Comparison of ENCODE assay signal across 11 cellular contexts in the genomic region with DNA sequence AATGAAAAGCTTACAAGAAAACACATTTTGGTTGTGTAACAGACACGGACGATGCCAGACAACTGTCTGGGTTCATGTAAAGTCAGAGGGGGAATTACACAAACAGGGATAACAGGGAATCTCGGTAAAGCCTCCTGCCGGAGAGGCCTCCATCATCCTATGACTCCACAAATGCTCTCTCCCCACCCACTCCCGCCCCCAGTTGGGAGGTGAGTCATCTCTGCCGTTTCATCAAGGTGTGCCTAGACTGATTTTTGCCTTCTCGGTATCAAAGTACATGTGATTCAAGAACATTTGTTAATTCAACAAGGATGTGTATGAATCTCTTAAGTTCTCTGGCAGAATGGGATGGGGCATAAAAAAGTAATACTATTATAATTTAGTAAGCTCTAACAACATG.
DNase-seq lines count a peak whose midpoint lies in the region; ATAC-seq and TF ChIP-seq lines count a peak whose summit lies in the region.
"Had no signal": no experiment of that assay in that cellular context is flagged by ENCODE, and none has a peak within 500 bp of the region (broad histone marks: within the 10 kb centered on the region; RNA-seq: fewer than 3 reads in every experiment).

No MANE protein-coding gene starts in this region.

- no peak for TF ChIP-seq CTCF in chondrocyte (IDR thresholded peaks at IDR 0.05)

- peak in 3 of 34 experiments; percentile 9 to 34 (median 28) for DNase-seq in T-cell
- DNase-seq in activated T-cell treated with anti-CD3 and anti-CD28 coated beads, Interleukin-2, amount 50 U/mL, for 4 hours = peak; percentile 59
- no peak for DNase-seq in left colon
- DNase-seq in stimulated activated naive CD8-positive, alpha-beta T cell treated with anti-CD3 and anti-CD28 coated beads, Interleukin-15, Interleukin-2, amounts not matched to agents 100 U/mL and 50 U/mL, for 24 hours = peak; percentile 29
- no peak for DNase-seq in chondrocyte (ENCODE audit: low spot score)
- DNase-seq in NK-92 (lab: John Stamatoyannopoulos, UW; ENCODE audit: unreplicated experiment) = no peak
- DNase-seq: DMS53, SHP77, spleen had no signal

- POLR2A ChIA-PET in T-cell (lab: Charles Lee) = interaction anchor here in 1 of 2 donors (0.6 to 0.7 kb wide), 3 partner anchors 262 to 447 kb away, joined by 3 to 12 read pairs (median 6); no protein-coding TSS in a partner anchor

- ATAC-seq in T-cell (replicated peaks in 1 of 4) (peak in 3 of 4 experiments; percentile 25 to 47 (median 33)), left colon (peak; percentile 39), GM21737 (IDR thresholded peaks at IDR 0.05; ENCODE audit: unreplicated experiment) (no peak)
- ATAC-seq in activated T-cell treated with anti-CD3 and anti-CD28 coated beads, Interleukin-2, amount 50 U/mL, for 4 hours = peak; percentile 35 to 52
- ATAC-seq in stimulated activated naive CD8-positive, alpha-beta T cell treated with anti-CD3 and anti-CD28 coated beads, Interleukin-15, Interleukin-2, amounts not matched to agents 100 U/mL and 50 U/mL, for 24 hours = no peak

- H3K36me3 Mint-ChIP-seq in T-cell (no peaks in the 10 kb centered on the region), chondrocyte (ENCODE audit: low read depth) (no peaks in the 10 kb centered on the region)
- H3K36me3 Mint-ChIP-seq in activated T-cell treated with anti-CD3 and anti-CD28 coated beads, Interleukin-2, amount 50 U/mL, for 4 hours (ENCODE audit: insufficient read depth) = no peaks in the 10 kb centered on the region
- H3K36me3 Mint-ChIP-seq: IgD-negative memory B cell had no signal

- peak overlapping the region; percentile 79 to 89 for H3K27ac Mint-ChIP-seq in T-cell
- H3K27ac Mint-ChIP-seq in chondrocyte (ENCODE audit: unreplicated experiment) = no peak overlapping the region
- H3K27ac Mint-ChIP-seq: IgD-negative memory B cell had no signal

- H3K9me3 Mint-ChIP-seq in T-cell (peaks cover 0 to 6% (median 0%) of the 10 kb centered on the region in 3 donors), chondrocyte (ENCODE audit: low read depth) (no peaks in the 10 kb centered on the region)
- peaks cover 7% of the 10 kb centered on the region for H3K9me3 Mint-ChIP-seq in activated T-cell treated with anti-CD3 and anti-CD28 coated beads, Interleukin-2, amount 50 U/mL, for 4 hours

- CTCF ChIA-PET in T-cell (lab: Charles Lee) = interaction anchor here in 1 of 2 donors (0.7 kb wide), 1 partner anchor 15 kb away, joined by 4 read pairs; no protein-coding TSS in a partner anchor

- no peaks in the 10 kb centered on the region for H3K27me3 Mint-ChIP-seq in T-cell
- no peaks in the 10 kb centered on the region for H3K27me3 Mint-ChIP-seq in activated T-cell treated with anti-CD3 and anti-CD28 coated beads, Interleukin-2, amount 50 U/mL, for 4 hours (ENCODE audit: low read depth)
- H3K27me3 Mint-ChIP-seq in chondrocyte (ENCODE audit: low read depth) = peaks cover 11% of the 10 kb centered on the region

- H3K4me3 Mint-ChIP-seq in T-cell (peak overlapping the region in 1 of 3 donors; percentile 58), chondrocyte (ENCODE audit: unreplicated experiment) (no peak overlapping the region)
- no peak overlapping the region for H3K4me3 Mint-ChIP-seq in activated T-cell treated with anti-CD3 and anti-CD28 coated beads, Interleukin-2, amount 50 U/mL, for 4 hours
- H3K4me3 Mint-ChIP-seq: IgD-negative memory B cell had no signal

- intact Hi-C loops in left colon (cut with DNase I, micrococcal nuclease) = no loop called here

- H3K4me1 Mint-ChIP-seq in T-cell = peaks cover 51 to 79% (median 60%) of the 10 kb centered on the region in 3 donors
- peaks cover 31% of the 10 kb centered on the region for H3K4me1 Mint-ChIP-seq in activated T-cell treated with anti-CD3 and anti-CD28 coated beads, Interleukin-2, amount 50 U/mL, for 4 hours (ENCODE audit: low read depth)
- H3K4me1 Mint-ChIP-seq in chondrocyte (ENCODE audit: low read depth) = no peaks in the 10 kb centered on the region

Comparison
In these comparisons a context has a peak if more than half of its experiments do, and no peak if none do; other contexts are left out.
1. ATAC-seq: peak in T-cell (3 of 4), activated T-cell treated with anti-CD3 and anti-CD28 coated beads, Interleukin-2, amount 50 U/mL, for 4 hours (2 of 2) and left colon (single experiment); none in stimulated activated naive CD8-positive, alpha-beta T cell treated with anti-CD3 and anti-CD28 coated beads, Interleukin-15, Interleukin-2, amounts not matched to agents 100 U/mL and 50 U/mL, for 24 hours (single experiment) and GM21737 (single experiment).
2. DNase-seq: peak in activated T-cell treated with anti-CD3 and anti-CD28 coated beads, Interleukin-2, amount 50 U/mL, for 4 hours (single experiment) and stimulated activated naive CD8-positive, alpha-beta T cell treated with anti-CD3 and anti-CD28 coated beads, Interleukin-15, Interleukin-2, amounts not matched to agents 100 U/mL and 50 U/mL, for 24 hours (single experiment); none in left colon (0 of 2), chondrocyte (single experiment) and NK-92 (single experiment).